ENCODE assay signal across 36 cellular contexts in the genomic region with DNA sequence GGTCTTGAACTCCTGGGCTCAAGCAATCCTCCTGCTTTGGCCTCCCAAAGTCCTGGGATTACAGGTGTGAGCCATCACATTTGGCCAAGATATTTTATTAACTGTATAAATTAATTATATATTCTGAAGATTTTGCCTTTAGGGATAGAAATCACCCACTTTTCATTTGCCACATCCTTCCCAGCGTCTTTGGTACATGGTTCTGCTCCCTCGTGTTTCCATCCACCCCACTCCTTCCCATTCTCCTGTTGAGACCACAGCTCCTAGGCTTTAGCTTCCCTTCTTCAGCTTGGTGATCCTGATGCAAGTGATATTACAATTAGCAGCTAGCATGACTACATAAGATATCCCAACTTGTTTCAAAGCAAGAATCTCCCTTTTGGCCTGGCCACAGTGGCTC. TPM values are rescaled to one million over a fixed set of nuclear protein-coding genes. Genes with fewer than 3 reads are reported as not detected.
"Had no signal": no experiment of that assay in that cellular context is flagged by ENCODE, and none has a peak within 500 bp of the region (broad histone marks: within the 10 kb centered on the region; RNA-seq: fewer than 3 reads in every experiment).

No MANE protein-coding gene starts in this region.

- H3K9me3 Mint-ChIP-seq: activated CD4-positive, alpha-beta memory T cell treated with anti-CD3 and anti-CD28 coated beads, Interleukin-2, amount 10 ng/mL, durations not matched to agents 7 days and 5 days; activated naive CD4-positive, alpha-beta T cell treated with anti-CD3 and anti-CD28 coated beads, Interleukin-2, amount 50 U/mL, for 72 hours; activated T-helper 17 cell treated with anti-CD3 and anti-CD28 coated beads, Interleukin-2, amount 50 U/mL, for 72 hours had no signal

- H3K36me3 ChIP-seq: adrenal gland, brain microvascular endothelial cell, WERI-Rb-1 had no signal

- DNase-seq: activated CD4-positive, alpha-beta memory T cell treated with anti-CD3 and anti-CD28 coated beads, Interleukin-2, amount 10 ng/mL, durations not matched to agents 7 days and 5 days; activated CD4-positive, alpha-beta T cell treated with anti-CD3 and anti-CD28 coated beads for 1 hour; activated CD4-positive, alpha-beta T cell treated with anti-CD3 and anti-CD28 coated beads for 48 hours; activated CD4-positive, CD25-positive, alpha-beta regulatory T cell; activated CD8-positive, alpha-beta memory T cell treated with anti-CD3 and anti-CD28 coated beads for 24 hours; activated CD8-positive, alpha-beta memory T cell treated with anti-CD3 and anti-CD28 coated beads, Interleukin-2, amount 10 ng/mL, durations not matched to agents 7 days and 5 days; activated CD8-positive, alpha-beta memory T cell treated with anti-CD3 and anti-CD28 coated beads, Interleukin-2, amount 50 U/mL, for 48 hours; activated effector memory CD4-positive, alpha-beta T cell treated with anti-CD3 and anti-CD28 coated beads, Interleukin-2, amount 50 U/mL, for 16 hours; activated naive CD4-positive, alpha-beta T cell; activated T-cell treated with anti-CD3 and anti-CD28 coated beads, Interleukin-2, amount 50 U/mL, for 72 hours; central memory CD4-positive, alpha-beta T cell; Karpas-422; KBM-7; NCI-H1105; NCI-H1436; NCI-H1694; NCI-H1930; NCI-H510A; NCI-H526; NCI-H748 treated with DMSO at 0.1 percent for 48 hours; NK-92 treated with Interleukin-12 subunit alpha and Interleukin-12 subunit beta, amount 100 ng/mL, for 24 hours; PC-9; SIG-M5; T1000; WERI-Rb-1 had no signal

- H3K4me3 Mint-ChIP-seq: activated CD4-positive, alpha-beta memory T cell treated with anti-CD3 and anti-CD28 coated beads, Interleukin-2, amount 10 ng/mL, durations not matched to agents 7 days and 5 days; activated CD8-positive, alpha-beta memory T cell treated with anti-CD3 and anti-CD28 coated beads, Interleukin-2, amount 10 ng/mL, durations not matched to agents 7 days and 5 days; activated T-cell treated with anti-CD3 and anti-CD28 coated beads, Interleukin-2, amount 50 U/mL, for 72 hours; activated T-helper 17 cell treated with anti-CD3 and anti-CD28 coated beads, Interleukin-2, amount 50 U/mL, for 72 hours had no signal

- ATAC-seq: activated CD8-positive, alpha-beta memory T cell treated with anti-CD3 and anti-CD28 coated beads, Interleukin-2, amount 10 ng/mL, durations not matched to agents 7 days and 5 days; activated naive CD4-positive, alpha-beta T cell treated with anti-CD3 and anti-CD28 coated beads, Interleukin-2, amount 50 U/mL, for 72 hours; activated T-cell treated with anti-CD3 and anti-CD28 coated beads, Interleukin-2, amount 50 U/mL, for 72 hours; activated T-helper 17 cell treated with anti-CD3 and anti-CD28 coated beads, Interleukin-2, amount 50 U/mL, for 72 hours; Right ventricle myocardium inferior had no signal

- H3K4me3 ChIP-seq: adrenal gland, PC-9, SK-N-MC had no signal

- H3K36me3 Mint-ChIP-seq: activated naive CD4-positive, alpha-beta T cell treated with anti-CD3 and anti-CD28 coated beads, Interleukin-2, amount 50 U/mL, for 72 hours had no signal

- H3K27ac ChIP-seq: brain microvascular endothelial cell, PC-9, RWPE1, SK-N-MC, WERI-Rb-1 had no signal

- H3K9me3 ChIP-seq: adrenal gland had no signal

- H3K27me3 Mint-ChIP-seq: activated CD4-positive, alpha-beta memory T cell treated with anti-CD3 and anti-CD28 coated beads, Interleukin-2, amount 10 ng/mL, durations not matched to agents 7 days and 5 days; activated CD8-positive, alpha-beta memory T cell treated with anti-CD3 and anti-CD28 coated beads, Interleukin-2, amount 10 ng/mL, durations not matched to agents 7 days and 5 days; activated T-helper 17 cell treated with anti-CD3 and anti-CD28 coated beads, Interleukin-2, amount 50 U/mL, for 72 hours had no signal

- H3K27me3 ChIP-seq: adrenal gland, brain microvascular endothelial cell had no signal

- H3K27ac Mint-ChIP-seq: activated CD4-positive, alpha-beta memory T cell treated with anti-CD3 and anti-CD28 coated beads, Interleukin-2, amount 10 ng/mL, durations not matched to agents 7 days and 5 days; activated CD8-positive, alpha-beta memory T cell treated with anti-CD3 and anti-CD28 coated beads, Interleukin-2, amount 10 ng/mL, durations not matched to agents 7 days and 5 days; activated naive CD4-positive, alpha-beta T cell treated with anti-CD3 and anti-CD28 coated beads, Interleukin-2, amount 50 U/mL, for 72 hours; activated T-cell treated with anti-CD3 and anti-CD28 coated beads, Interleukin-2, amount 50 U/mL, for 72 hours; activated T-helper 17 cell treated with anti-CD3 and anti-CD28 coated beads, Interleukin-2, amount 50 U/mL, for 72 hours had no signal

RNA-seq across cellular contexts. Expression of a gene that starts 8.4 kb away (rescaled TPM):
- total RNA-seq: activated CD4-positive, alpha-beta memory T cell treated with anti-CD3 and anti-CD28 coated beads, Interleukin-2, amount 10 ng/mL, durations not matched to agents 7 days and 5 days; activated CD8-positive, alpha-beta memory T cell treated with anti-CD3 and anti-CD28 coated beads, Interleukin-2, amount 10 ng/mL, durations not matched to agents 7 days and 5 days; activated naive CD4-positive, alpha-beta T cell treated with anti-CD3 and anti-CD28 coated beads, Interleukin-2, amount 50 U/mL, for 72 hours; activated T-cell treated with anti-CD3 and anti-CD28 coated beads, Interleukin-2, amount 50 U/mL, for 72 hours; activated T-helper 17 cell treated with anti-CD3 and anti-CD28 coated beads, Interleukin-2, amount 50 U/mL, for 72 hours; astrocyte; MCF 10A; PC-9; Right ventricle myocardium inferior; T-helper 1 cell treated with Interleukin-12 subunit alpha and Interleukin-12 subunit beta and Interleukin-4 antibody, amounts not matched to agents 30 ng/mL and 1 ng/mL, for 36 hours; T-helper 2 cell treated with Interferon-gamma antibody and Interleukin-4, amounts not matched to agents 100 ng/mL and 5 ng/mL, for 36 hours had no signal

RNA-seq across cellular contexts. Expression of a gene that starts 44.1 kb away (rescaled TPM):
- total RNA-seq: activated CD4-positive, alpha-beta memory T cell treated with anti-CD3 and anti-CD28 coated beads, Interleukin-2, amount 10 ng/mL, durations not matched to agents 7 days and 5 days; astrocyte; PC-9; Right ventricle myocardium inferior had no signal
